8 cellular contexts compared by ENCODE assay signal in the genomic region with DNA sequence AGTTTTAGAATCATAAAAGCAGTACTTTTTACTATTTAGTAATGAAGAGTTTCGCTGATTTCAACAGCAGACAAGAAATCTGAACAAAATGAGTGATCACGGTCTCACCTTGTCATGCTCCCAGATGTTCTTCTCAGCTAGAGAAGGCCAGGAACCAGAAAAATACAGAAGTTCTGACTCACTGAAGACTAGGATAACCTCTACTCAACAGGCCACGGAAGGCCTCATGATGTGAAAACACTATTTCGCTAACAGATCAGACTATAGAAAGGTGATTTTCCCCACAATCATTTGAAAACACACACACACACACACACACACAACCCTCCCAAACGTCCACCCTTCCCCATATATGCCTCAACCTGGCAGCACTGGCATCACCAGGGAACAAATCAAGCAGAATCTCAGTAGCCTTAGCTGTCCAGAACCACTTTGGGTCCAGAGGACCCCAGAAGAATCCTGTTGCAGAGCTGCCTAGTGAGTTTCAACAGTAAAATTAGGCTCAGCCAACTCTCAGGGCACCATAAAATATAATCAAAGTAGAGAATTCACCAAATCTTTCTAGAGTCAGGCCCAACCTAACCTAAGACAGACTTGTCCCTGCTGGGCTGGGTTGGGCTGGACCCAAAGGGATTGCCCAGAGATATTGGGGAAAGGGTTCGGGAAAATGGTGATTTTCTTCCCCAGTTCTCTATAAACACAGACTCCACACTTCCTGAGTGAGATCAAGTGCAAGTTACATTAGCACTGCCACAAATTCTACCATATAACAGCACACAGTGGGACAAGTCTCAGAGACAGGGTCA. TPM values are rescaled to one million over a fixed set of nuclear protein-coding genes. Genes with fewer than 3 reads are reported as not detected.
DNase-seq lines count a peak whose midpoint lies in the region; ATAC-seq lines count a peak whose summit lies in the region.

No MANE protein-coding gene starts in this region.

- intact Hi-C loops in activated CD4-positive, alpha-beta T cell treated with anti-CD3 and anti-CD28 coated beads for 36 hours (cut with DNase I, micrococcal nuclease), result loop anchor here (1.0 to 10.0 kb wide), 8 partner anchors 7 to 496 kb away; a partner anchor contains a TSS
- intact Hi-C loops in posterior vena cava (cut with DNase I), result no loop called here

- POLR2A ChIA-PET in activated CD4-positive, alpha-beta T cell treated with anti-CD3 and anti-CD28 coated beads for 36 hours (lab: Charles Lee), result interaction anchor here (0.6 to 0.7 kb wide), 3 partner anchors 37 to 139 kb away, joined by 3 to 4 read pairs (median 3); no protein-coding TSS in a partner anchor
- POLR2A ChIA-PET in activated CD8-positive, alpha-beta T cell treated with anti-CD3 and anti-CD28 coated beads, Interleukin-2, amount 10 ng/mL, durations not matched to agents 7 days and 5 days (lab: Charles Lee), result interaction anchor here (0.7 to 2.6 kb wide), 2 partner anchors 7 to 93 kb away, joined by 3 to 18 read pairs; a partner anchor contains a TSS

- H3K4me1 Mint-ChIP-seq in activated CD4-positive, alpha-beta T cell treated with anti-CD3 and anti-CD28 coated beads for 36 hours, result peaks cover 51% of the 10 kb centered on the region
- peaks cover 54% of the 10 kb centered on the region for H3K4me1 Mint-ChIP-seq in activated CD8-positive, alpha-beta T cell treated with anti-CD3 and anti-CD28 coated beads, Interleukin-2, amount 10 ng/mL, durations not matched to agents 7 days and 5 days (ENCODE audit: low read depth)
- H3K4me1 Mint-ChIP-seq in natural killer cell treated with Interleukin-12 subunit alpha and Interleukin-12 subunit beta and Interleukin-15 and Interleukin-18, amount 100 ng/mL, for 72 hours (ENCODE audit: low read depth in 2 of 2), result peaks cover 35 to 55% of the 10 kb centered on the region in 2 donors

- peak; percentile 63 for DNase-seq in activated CD4-positive, alpha-beta T cell treated with anti-CD3 and anti-CD28 coated beads for 36 hours
- no peak for DNase-seq in activated CD4-positive, alpha-beta T cell treated with anti-CD3 and anti-CD28 coated beads, Interleukin-2, amount 50 U/mL, for 1 hour
- no peak for DNase-seq in activated CD8-positive, alpha-beta T cell treated with anti-CD3 and anti-CD28 coated beads, Interleukin-2, amount 10 ng/mL, durations not matched to agents 7 days and 5 days
- DNase-seq in natural killer cell treated with Interleukin-12 subunit alpha and Interleukin-12 subunit beta and Interleukin-15 and Interleukin-18, amount 100 ng/mL, for 72 hours (ENCODE audit: low spot score), result no peak
- DNase-seq in posterior vena cava (ENCODE audit: low spot score), result no peak
- no peak for DNase-seq in SIG-M5 (lab: John Stamatoyannopoulos, UW)
- DNase-seq in UCSD-AML1 (lab: John Stamatoyannopoulos, UW; ENCODE audit: unreplicated experiment), result no peak

- H3K36me3 Mint-ChIP-seq in activated CD4-positive, alpha-beta T cell treated with anti-CD3 and anti-CD28 coated beads for 36 hours (ENCODE audit: low read depth), result peaks cover 16% of the 10 kb centered on the region
- peaks cover 18% of the 10 kb centered on the region for H3K36me3 Mint-ChIP-seq in activated CD8-positive, alpha-beta T cell treated with anti-CD3 and anti-CD28 coated beads, Interleukin-2, amount 10 ng/mL, durations not matched to agents 7 days and 5 days (ENCODE audit: low read depth)
- no peaks in the 10 kb centered on the region for H3K36me3 Mint-ChIP-seq in natural killer cell treated with Interleukin-12 subunit alpha and Interleukin-12 subunit beta and Interleukin-15 and Interleukin-18, amount 100 ng/mL, for 72 hours

- CTCF ChIA-PET in activated CD4-positive, alpha-beta T cell treated with anti-CD3 and anti-CD28 coated beads for 36 hours (lab: Charles Lee), result interaction anchor here (0.9 to 2.2 kb wide), 6 partner anchors 12 to 711 kb away, joined by 3 to 11 read pairs (median 4); no protein-coding TSS in a partner anchor
- CTCF ChIA-PET in activated CD8-positive, alpha-beta T cell treated with anti-CD3 and anti-CD28 coated beads, Interleukin-2, amount 10 ng/mL, durations not matched to agents 7 days and 5 days (lab: Charles Lee), result interaction anchor here (2.7 kb wide), 1 partner anchor 37 kb away, joined by 11 read pairs; no protein-coding TSS in a partner anchor

- no peaks in the 10 kb centered on the region for H3K27me3 Mint-ChIP-seq in activated CD4-positive, alpha-beta T cell treated with anti-CD3 and anti-CD28 coated beads for 36 hours
- no peaks in the 10 kb centered on the region for H3K27me3 Mint-ChIP-seq in activated CD8-positive, alpha-beta T cell treated with anti-CD3 and anti-CD28 coated beads, Interleukin-2, amount 10 ng/mL, durations not matched to agents 7 days and 5 days (ENCODE audit: low read depth)
- H3K27me3 Mint-ChIP-seq in natural killer cell treated with Interleukin-12 subunit alpha and Interleukin-12 subunit beta and Interleukin-15 and Interleukin-18, amount 100 ng/mL, for 72 hours, result no peaks in the 10 kb centered on the region

- peak overlapping the region; percentile 89 for H3K27ac Mint-ChIP-seq in activated CD4-positive, alpha-beta T cell treated with anti-CD3 and anti-CD28 coated beads for 36 hours
- H3K27ac Mint-ChIP-seq in activated CD8-positive, alpha-beta T cell treated with anti-CD3 and anti-CD28 coated beads, Interleukin-2, amount 10 ng/mL, durations not matched to agents 7 days and 5 days, result peak overlapping the region; percentile 83
- peak overlapping the region in 1 of 2 donors; percentile 92 for H3K27ac Mint-ChIP-seq in natural killer cell treated with Interleukin-12 subunit alpha and Interleukin-12 subunit beta and Interleukin-15 and Interleukin-18, amount 100 ng/mL, for 72 hours

- peak overlapping the region; percentile 7 for H3K4me3 Mint-ChIP-seq in activated CD4-positive, alpha-beta T cell treated with anti-CD3 and anti-CD28 coated beads for 36 hours
- H3K4me3 Mint-ChIP-seq in activated CD8-positive, alpha-beta T cell treated with anti-CD3 and anti-CD28 coated beads, Interleukin-2, amount 10 ng/mL, durations not matched to agents 7 days and 5 days, result peak overlapping the region; percentile 24
- peak overlapping the region; percentile 77 for H3K4me3 Mint-ChIP-seq in natural killer cell treated with Interleukin-12 subunit alpha and Interleukin-12 subunit beta and Interleukin-15 and Interleukin-18, amount 100 ng/mL, for 72 hours

- H3K9me3 Mint-ChIP-seq in activated CD4-positive, alpha-beta T cell treated with anti-CD3 and anti-CD28 coated beads for 36 hours (ENCODE audit: low read depth), result no peaks in the 10 kb centered on the region
- H3K9me3 Mint-ChIP-seq in activated CD8-positive, alpha-beta T cell treated with anti-CD3 and anti-CD28 coated beads, Interleukin-2, amount 10 ng/mL, durations not matched to agents 7 days and 5 days (ENCODE audit: insufficient read depth), result no peaks in the 10 kb centered on the region
- no peaks in the 10 kb centered on the region for H3K9me3 Mint-ChIP-seq in natural killer cell treated with Interleukin-12 subunit alpha and Interleukin-12 subunit beta and Interleukin-15 and Interleukin-18, amount 100 ng/mL, for 72 hours

- peak; percentile 99 for ATAC-seq in activated CD4-positive, alpha-beta T cell treated with anti-CD3 and anti-CD28 coated beads for 36 hours
- ATAC-seq in HG02973 (IDR thresholded peaks at IDR 0.05; ENCODE audit: unreplicated experiment), result peak; percentile 84
- peak; percentile 43 for ATAC-seq in activated CD8-positive, alpha-beta T cell treated with anti-CD3 and anti-CD28 coated beads, Interleukin-2, amount 10 ng/mL, durations not matched to agents 7 days and 5 days
- peak; percentile 87 to 91 for ATAC-seq in natural killer cell treated with Interleukin-12 subunit alpha and Interleukin-12 subunit beta and Interleukin-15 and Interleukin-18, amount 100 ng/mL, for 72 hours

RNA-seq across cellular contexts. Expression of a gene that starts 7.9 kb away (rescaled TPM):
- total RNA-seq in activated CD4-positive, alpha-beta T cell treated with anti-CD3 and anti-CD28 coated beads for 36 hours, result 10 to 100 TPM; 31.9 to 38.9 TPM
- 10 to 100 TPM; 34.5 to 34.9 TPM for total RNA-seq in activated CD8-positive, alpha-beta T cell treated with anti-CD3 and anti-CD28 coated beads, Interleukin-2, amount 10 ng/mL, durations not matched to agents 7 days and 5 days
- 10 to 100 TPM; 34.0 to 46.1 TPM for total RNA-seq in natural killer cell treated with Interleukin-12 subunit alpha and Interleukin-12 subunit beta and Interleukin-15 and Interleukin-18, amount 100 ng/mL, for 72 hours
- total RNA-seq in posterior vena cava, result 10 to 100 TPM; 16.7 to 20.5 TPM

RNA-seq across cellular contexts. Expression of a gene that starts 28.1 kb away (rescaled TPM):
- total RNA-seq in activated CD4-positive, alpha-beta T cell treated with anti-CD3 and anti-CD28 coated beads for 36 hours, result under 1 TPM; 0.42 to 0.87 TPM
- total RNA-seq in activated CD8-positive, alpha-beta T cell treated with anti-CD3 and anti-CD28 coated beads, Interleukin-2, amount 10 ng/mL, durations not matched to agents 7 days and 5 days, result 1 to 10 TPM; 1.6 to 1.8 TPM
- total RNA-seq in natural killer cell treated with Interleukin-12 subunit alpha and Interleukin-12 subunit beta and Interleukin-15 and Interleukin-18, amount 100 ng/mL, for 72 hours, result 1 to 10 TPM; 2.3 to 7.8 TPM
- 1 to 10 TPM; 1.2 to 1.6 TPM for total RNA-seq in posterior vena cava

Comparison
In these comparisons a context has a peak if more than half of its experiments do, and no peak if none do; other contexts are left out.
1. ATAC-seq: peak in every context shown above with its lines; median percentile 99 in activated CD4-positive, alpha-beta T cell treated with anti-CD3 and anti-CD28 coated beads for 36 hours; 89 in natural killer cell treated with Interleukin-12 subunit alpha and Interleukin-12 subunit beta and Interleukin-15 and Interleukin-18, amount 100 ng/mL, for 72 hours; 84 in HG02973; 43 in activated CD8-positive, alpha-beta T cell treated with anti-CD3 and anti-CD28 coated beads, Interleukin-2, amount 10 ng/mL, durations not matched to agents 7 days and 5 days.
2. H3K4me3 Mint-ChIP-seq: peak in every context shown above with its lines; median percentile 77 in natural killer cell treated with Interleukin-12 subunit alpha and Interleukin-12 subunit beta and Interleukin-15 and Interleukin-18, amount 100 ng/mL, for 72 hours; 24 in activated CD8-positive, alpha-beta T cell treated with anti-CD3 and anti-CD28 coated beads, Interleukin-2, amount 10 ng/mL, durations not matched to agents 7 days and 5 days; 7 in activated CD4-positive, alpha-beta T cell treated with anti-CD3 and anti-CD28 coated beads for 36 hours.
3. intact Hi-C loops: an anchor here in activated CD4-positive, alpha-beta T cell treated with anti-CD3 and anti-CD28 coated beads for 36 hours (1.0 to 10.0 kb wide); none called in posterior vena cava.